13 cellular contexts compared by ENCODE assay signal in the genomic region with DNA sequence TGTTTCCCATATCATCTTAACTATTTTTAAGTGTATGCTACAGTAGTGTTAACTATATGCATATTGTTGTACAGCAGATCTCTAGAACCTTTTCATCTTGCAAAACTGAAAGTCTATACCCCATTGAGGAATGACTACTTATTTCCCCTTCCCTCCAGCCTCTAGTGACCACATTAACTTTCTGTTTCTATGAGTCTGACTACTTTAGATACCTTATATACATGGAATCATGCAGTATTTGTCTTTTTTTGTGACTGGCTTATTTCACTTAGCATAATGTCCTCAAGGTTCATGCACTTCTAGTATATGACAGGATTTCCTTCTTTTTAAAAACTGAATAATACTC.
DNase-seq lines count a peak whose midpoint lies in the region; ATAC-seq, FAIRE-seq and TF ChIP-seq lines count a peak whose summit lies in the region.
"Had no signal": no experiment of that assay in that cellular context is flagged by ENCODE, and none has a peak within 500 bp of the region (broad histone marks: within the 10 kb centered on the region; RNA-seq: fewer than 3 reads in every experiment).

No MANE protein-coding gene starts in this region.

- TF ChIP-seq CTCF in osteoblast (IDR thresholded peaks at IDR 0.05; ENCODE audit: extremely low read depth, low read depth, low read length) = no peak

- no peaks in the 10 kb centered on the region for H3K36me3 ChIP-seq in osteoblast (ENCODE audit: insufficient read depth, low read length)
- H3K36me3 ChIP-seq: HAP-1, vagina had no signal

- H3K27ac Mint-ChIP-seq in activated T-helper 17 cell treated with anti-CD3 and anti-CD28 coated beads, Interleukin-2, amount 50 U/mL, for 72 hours = peak overlapping the region; percentile 40

- H3K4me3 ChIP-seq in right cardiac atrium (ENCODE audit: low read length) (no peak overlapping the region), osteoblast (ENCODE audit: insufficient read depth, low read length) (no peak overlapping the region)
- H3K4me3 ChIP-seq: HAP-1, hepatocyte, vagina had no signal

- H3K27ac ChIP-seq in right cardiac atrium (ENCODE audit: low read length) = no peak overlapping the region
- H3K27ac ChIP-seq in osteoblast (ENCODE audit: low read depth, low read length) = no peak overlapping the region
- H3K27ac ChIP-seq: hepatocyte, vagina had no signal

- H3K9me3 ChIP-seq in right cardiac atrium (ENCODE audit: control insufficient read depth, low read length) (no peaks in the 10 kb centered on the region), osteoblast (ENCODE audit: low read depth, low read length) (no peaks in the 10 kb centered on the region)
- H3K9me3 ChIP-seq: HAP-1 had no signal

- no peaks in the 10 kb centered on the region for H3K27me3 Mint-ChIP-seq in activated T-helper 17 cell treated with anti-CD3 and anti-CD28 coated beads, Interleukin-2, amount 50 U/mL, for 72 hours

- no peaks in the 10 kb centered on the region for H3K36me3 Mint-ChIP-seq in activated T-helper 17 cell treated with anti-CD3 and anti-CD28 coated beads, Interleukin-2, amount 50 U/mL, for 72 hours (ENCODE audit: low read depth)

- no peak overlapping the region for H2AFZ ChIP-seq in osteoblast (ENCODE audit: low read length)
- H2AFZ ChIP-seq: hepatocyte had no signal

- H3K4me2 ChIP-seq in osteoblast (ENCODE audit: insufficient read depth, low read length) = no peak overlapping the region
- H3K4me2 ChIP-seq: hepatocyte had no signal

- no peaks in the 10 kb centered on the region for H3K27me3 ChIP-seq in right cardiac atrium (ENCODE audit: control insufficient read depth, insufficient read depth)
- H3K27me3 ChIP-seq in osteoblast (ENCODE audit: insufficient read depth, low read length) = no peaks in the 10 kb centered on the region
- H3K27me3 ChIP-seq: hepatocyte, vagina had no signal

- H3K79me2 ChIP-seq in osteoblast (ENCODE audit: insufficient read depth, low read length) = no peaks in the 10 kb centered on the region
- H3K79me2 ChIP-seq: hepatocyte had no signal

- intact Hi-C loops in right cardiac atrium (cut with DNase I) = no loop called here

- no peaks in the 10 kb centered on the region for H4K20me1 ChIP-seq in osteoblast (ENCODE audit: insufficient read depth, low read length)

- peaks cover 12% of the 10 kb centered on the region for H3K4me1 Mint-ChIP-seq in activated T-helper 17 cell treated with anti-CD3 and anti-CD28 coated beads, Interleukin-2, amount 50 U/mL, for 72 hours

- ATAC-seq in GM18868 (IDR thresholded peaks at IDR 0.05; ENCODE audit: unreplicated experiment) (peak; percentile 100), GM21381 (IDR thresholded peaks at IDR 0.05; ENCODE audit: unreplicated experiment) (peak; percentile 99), HG03066 (IDR thresholded peaks at IDR 0.05; ENCODE audit: low read depth, unreplicated experiment) (peak; percentile 99), right cardiac atrium (no peak)
- peak; percentile 97 for ATAC-seq in activated T-helper 17 cell treated with anti-CD3 and anti-CD28 coated beads, Interleukin-2, amount 50 U/mL, for 72 hours (replicated peaks)

- H3K9me3 Mint-ChIP-seq in activated T-helper 17 cell treated with anti-CD3 and anti-CD28 coated beads, Interleukin-2, amount 50 U/mL, for 72 hours = peaks cover 14% of the 10 kb centered on the region

- no peak for DNase-seq in frontal cortex (ENCODE audit: low spot score in 2 of 2)
- DNase-seq in right cardiac atrium = no peak
- no peak for DNase-seq in osteoblast (ENCODE audit: insufficient read length, low spot score, missing footprints)
- DNase-seq in germinal center (ENCODE audit: low spot score) = no peak
- DNase-seq: NCI-H1417; stimulated activated CD4-positive, alpha-beta T cell treated with anti-CD3 and anti-CD28 coated beads, Interleukin-4, amount 100 ng/mL, for 4 hours had no signal

- peak overlapping the region; percentile 16 for H3K4me3 Mint-ChIP-seq in activated T-helper 17 cell treated with anti-CD3 and anti-CD28 coated beads, Interleukin-2, amount 50 U/mL, for 72 hours

- no peak for FAIRE-seq in frontal cortex (lab: Jason Lieb, UNC)

- H3K4me1 ChIP-seq in right cardiac atrium (ENCODE audit: control insufficient read depth, insufficient read depth, low read length) (no peaks in the 10 kb centered on the region), osteoblast (ENCODE audit: insufficient read depth, low read length) (no peaks in the 10 kb centered on the region)
- H3K4me1 ChIP-seq: HAP-1, vagina had no signal

Comparison
In these comparisons a context has a peak if more than half of its experiments do, and no peak if none do; other contexts are left out.
1. ATAC-seq: peak in GM18868 (single experiment), GM21381 (single experiment), HG03066 (single experiment) and activated T-helper 17 cell treated with anti-CD3 and anti-CD28 coated beads, Interleukin-2, amount 50 U/mL, for 72 hours (single experiment); none in right cardiac atrium (0 of 2).